In genomic region chr2:217289909-217290283, GRCh38 we compare ENCODE assay signal across 12 cellular contexts.
A peak's percentile ranks its signal among the peaks of the same experiment; 100 is the strongest.
DNase-seq lines count a peak whose midpoint lies in the region; ATAC-seq and TF ChIP-seq lines count a peak whose summit lies in the region.
"Had no signal": no experiment of that assay in that cellular context is flagged by ENCODE, and none has a peak within 500 bp of the region (broad histone marks: within the 10 kb centered on the region; RNA-seq: fewer than 3 reads in every experiment).

No MANE protein-coding gene starts in this region.

- in situ Hi-C loops in GM13977 (cut with MboI; ENCODE audit: low pct_unique_long_range_greater_than_20kb, low sequenced_read_pairs, unreplicated experiment): no loop called here

- H3K4me3 Mint-ChIP-seq in type B pancreatic cell: peak overlapping the region; percentile 78
- H3K4me3 Mint-ChIP-seq: activated T-helper 1 cell treated with anti-CD3 and anti-CD28 coated beads, Interleukin-12 subunit alpha, Interleukin-12 subunit beta, Interleukin-2, Interleukin-4 antibody, amounts not matched to agents 30 ng/mL and 10 ng/mL and 1 ng/mL, durations not matched to agents 14 hours and 24 hours and 36 hours had no signal

- no peaks in the 10 kb centered on the region for H3K4me1 ChIP-seq in left lung

- peak; percentile 70 to 91 for ATAC-seq in left cardiac atrium
- no peak for ATAC-seq in left lung
- no peak for ATAC-seq in HG02840 (IDR thresholded peaks at IDR 0.05; ENCODE audit: low FRiP score, unreplicated experiment)
- ATAC-seq: HCT116 had no signal

- no peak overlapping the region for H3K4me3 ChIP-seq in left lung

- H3K36me3 Mint-ChIP-seq in type B pancreatic cell: peaks cover 19% of the 10 kb centered on the region

- peaks cover 25% of the 10 kb centered on the region for H3K4me1 Mint-ChIP-seq in type B pancreatic cell (ENCODE audit: unreplicated experiment)

- peaks cover 10% of the 10 kb centered on the region for H3K9me3 Mint-ChIP-seq in type B pancreatic cell
- H3K9me3 Mint-ChIP-seq: activated T-helper 1 cell treated with anti-CD3 and anti-CD28 coated beads, Interleukin-12 subunit alpha, Interleukin-12 subunit beta, Interleukin-2, Interleukin-4 antibody, amounts not matched to agents 30 ng/mL and 10 ng/mL and 1 ng/mL, durations not matched to agents 14 hours and 24 hours and 36 hours had no signal

- TF ChIP-seq CTCF in RWPE1 (conservative IDR thresholded peaks at IDR 0.05; ENCODE audit: low read depth) (no peak), type B pancreatic cell (conservative IDR thresholded peaks at IDR 0.05) (no peak), left lung (IDR thresholded peaks at IDR 0.05) (no peak), GM13977 (IDR thresholded peaks at IDR 0.05; ENCODE audit: extremely low read depth, insufficient read depth, missing control alignments) (no peak)

- CTCF ChIA-PET in RWPE1 (lab: Yijun Ruan, JAX): interaction anchor here (0.6 kb wide), 1 partner anchor 147 kb away, joined by 4 read pairs; no protein-coding TSS in a partner anchor

- POLR2A ChIA-PET in RWPE1 (lab: Yijun Ruan, JAX; ENCODE audit: low non-redundant PET): no interaction called here

- peaks cover 0 to 3% of the 10 kb centered on the region in 2 donors for H3K9me3 ChIP-seq in left lung

- H3K27ac Mint-ChIP-seq in type B pancreatic cell: peak overlapping the region; percentile 84
- H3K27ac Mint-ChIP-seq: activated T-helper 1 cell treated with anti-CD3 and anti-CD28 coated beads, Interleukin-12 subunit alpha, Interleukin-12 subunit beta, Interleukin-2, Interleukin-4 antibody, amounts not matched to agents 30 ng/mL and 10 ng/mL and 1 ng/mL, durations not matched to agents 14 hours and 24 hours and 36 hours had no signal

- H3K27ac ChIP-seq in RWPE1 (no peak overlapping the region), left lung (no peak overlapping the region)
- H3K27ac ChIP-seq: KMS-11 had no signal

- intact Hi-C loops in left cardiac atrium (cut with DNase I): no loop called here
- intact Hi-C loops in left lung (cut with DNase I): no loop called here

- peaks cover 32% of the 10 kb centered on the region for H3K27me3 Mint-ChIP-seq in type B pancreatic cell

- peak; percentile 50 for DNase-seq in NCI-H2227 (lab: John Stamatoyannopoulos, UW; ENCODE audit: unreplicated experiment)
- DNase-seq in NCI-H2227 treated with DMSO at 0.1 percent for 48 hours (lab: John Stamatoyannopoulos, UW): no peak
- DNase-seq in RWPE1 (ENCODE audit: low spot score): peak; percentile 37
- no peak for DNase-seq in left cardiac atrium
- DNase-seq in type B pancreatic cell (ENCODE audit: extremely low spot score, unreplicated experiment): no peak
- no peak for DNase-seq in left lung
- DNase-seq in GM13977 (ENCODE audit: low spot score): no peak
- DNase-seq: 8988T had no signal

- H3K36me3 ChIP-seq in left lung: no peaks in the 10 kb centered on the region

- no peaks in the 10 kb centered on the region for H3K27me3 ChIP-seq in left lung

Comparison
In these comparisons a context has a peak if more than half of its experiments do, and no peak if none do; other contexts are left out.
1. DNase-seq: peak in NCI-H2227 (single experiment) and RWPE1 (single experiment); none in NCI-H2227 treated with DMSO at 0.1 percent for 48 hours (single experiment), left cardiac atrium (single experiment), type B pancreatic cell (single experiment), left lung (0 of 2) and GM13977 (single experiment).
2. ATAC-seq: peak in left cardiac atrium (2 of 2); none in left lung (single experiment) and HG02840 (single experiment).